ENCODE assay signal across 14 cellular contexts in the genomic region with DNA sequence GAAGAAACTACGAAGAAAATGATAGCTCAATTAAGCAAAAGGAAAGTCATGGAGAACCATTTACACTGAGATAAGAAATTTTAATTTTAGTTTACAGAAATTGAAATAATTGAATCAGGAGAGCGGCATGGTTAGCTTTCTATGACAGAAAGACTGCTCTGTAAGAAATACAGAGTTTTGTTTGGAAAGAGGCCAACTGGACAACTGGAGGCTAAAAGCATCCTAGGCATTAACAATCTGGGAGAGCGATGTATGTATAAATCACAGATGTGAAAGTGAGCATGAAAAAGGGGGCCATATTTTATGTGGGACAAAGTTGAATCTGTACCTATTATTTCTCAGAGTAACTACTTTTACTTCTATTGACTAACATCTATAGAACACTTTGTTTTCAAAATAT.
"Had no signal": no experiment of that assay in that cellular context is flagged by ENCODE, and none has a peak within 500 bp of the region (broad histone marks: within the 10 kb centered on the region; RNA-seq: fewer than 3 reads in every experiment).

No MANE protein-coding gene starts in this region.

- ATAC-seq: effector memory CD8-positive, alpha-beta T cell; left cardiac atrium; lower lobe of right lung; natural killer cell treated with Interleukin-12 subunit alpha and Interleukin-12 subunit beta and Interleukin-15 and Interleukin-18, amount 100 ng/mL, for 72 hours had no signal

- H3K4me1 ChIP-seq: esophagus squamous epithelium, lower lobe of right lung, suprapubic skin had no signal

- H3K27ac ChIP-seq: esophagus squamous epithelium, lower lobe of right lung, suprapubic skin, WERI-Rb-1 had no signal

- H3K9me3 ChIP-seq: esophagus squamous epithelium, lower lobe of right lung, suprapubic skin had no signal

- H3K4me3 ChIP-seq: esophagus squamous epithelium, lower lobe of right lung, suprapubic skin had no signal

- H3K36me3 ChIP-seq: esophagus squamous epithelium, lower lobe of right lung, suprapubic skin, WERI-Rb-1 had no signal

- DNase-seq: activated CD4-positive, alpha-beta T cell treated with anti-CD3 and anti-CD28 coated beads for 1 hour; activated CD8-positive, alpha-beta memory T cell treated with anti-CD3 and anti-CD28 coated beads for 24 hours; activated CD8-positive, alpha-beta memory T cell treated with anti-CD3 and anti-CD28 coated beads, Interleukin-2, amount 50 U/mL, for 48 hours; activated effector memory CD4-positive, alpha-beta T cell treated with anti-CD3 and anti-CD28 coated beads, Interleukin-2, amount 50 U/mL, for 16 hours; activated naive CD4-positive, alpha-beta T cell treated with anti-CD3 and anti-CD28 coated beads, Interleukin-2, amount 50 U/mL, for 16 hours; activated T-cell treated with anti-CD3 and anti-CD28 coated beads, Interleukin-2, amount 50 U/mL, for 48 hours; effector memory CD8-positive, alpha-beta T cell; esophagus squamous epithelium; left cardiac atrium; lower lobe of right lung; trophoblast cell; WERI-Rb-1 had no signal

- H3K27me3 ChIP-seq: esophagus squamous epithelium, suprapubic skin had no signal
